ENCODE assay signal across 26 cellular contexts in genomic region chr5:97914483-97914882, GRCh38.
"Had no signal": no experiment of that assay in that cellular context is flagged by ENCODE, and none has a peak within 500 bp of the region (broad histone marks: within the 10 kb centered on the region; RNA-seq: fewer than 3 reads in every experiment).

No MANE protein-coding gene starts in this region.

- H3K9me3 Mint-ChIP-seq: naive thymus-derived CD4-positive, alpha-beta T cell; nephron; neural crest cell; stimulated activated naive CD8-positive, alpha-beta T cell treated with anti-CD3 and anti-CD28 coated beads, Interleukin-15, amount 100 ng/mL, for 72 hours had no signal

- FAIRE-seq: small intestine, urothelium cell line had no signal

- H3K27me3 Mint-ChIP-seq: naive thymus-derived CD4-positive, alpha-beta T cell; progenitor cell of endocrine pancreas; stimulated activated naive CD8-positive, alpha-beta T cell treated with anti-CD3 and anti-CD28 coated beads, Interleukin-15, amount 100 ng/mL, for 72 hours had no signal

- DNase-seq: naive thymus-derived CD4-positive, alpha-beta T cell; natural killer cell; occipital lobe; ovary; posterior cingulate gyrus; psoas muscle; right cardiac atrium; right lobe of liver; sigmoid colon; stimulated activated CD4-positive, alpha-beta T cell treated with anti-CD3 and anti-CD28 coated beads, Interleukin-15, amount 100 ng/mL, for 24 hours; stimulated activated CD4-positive, alpha-beta T cell treated with anti-CD3 and anti-CD28 coated beads, Interleukin-2, amount 100 ng/mL, for 24 hours; stimulated activated CD4-positive, alpha-beta T cell treated with anti-CD3 and anti-CD28 coated beads, Interleukin-2, amount 100 ng/mL, for 48 hours; stimulated activated CD4-positive, alpha-beta T cell treated with anti-CD3 and anti-CD28 coated beads, Interleukin-4, amount 100 ng/mL, for 24 hours; stimulated activated naive CD4-positive, alpha-beta T cell; stimulated activated naive CD8-positive, alpha-beta T cell treated with anti-CD3 and anti-CD28 coated beads, Interleukin-15, amount 100 ng/mL, for 72 hours; stimulated activated naive CD8-positive, alpha-beta T cell treated with anti-CD3 and anti-CD28 coated beads, Interleukin-15, Interleukin-2, amounts not matched to agents 100 U/mL and 50 U/mL, for 24 hours; substantia nigra; testis; tibial artery; upper lobe of left lung had no signal

- H3K27ac Mint-ChIP-seq: naive thymus-derived CD4-positive, alpha-beta T cell; natural killer cell; nephron; progenitor cell of endocrine pancreas; stimulated activated effector memory CD8-positive, alpha-beta T cell treated with anti-CD3 and anti-CD28 coated beads, Interleukin-12 subunit alpha, Interleukin-12 subunit beta, amount 100 ng/mL, for 72 hours; stimulated activated naive CD8-positive, alpha-beta T cell treated with anti-CD3 and anti-CD28 coated beads, Interleukin-15, amount 100 ng/mL, for 72 hours had no signal

- H3K36me3 Mint-ChIP-seq: naive thymus-derived CD4-positive, alpha-beta T cell; natural killer cell; stimulated activated effector memory CD8-positive, alpha-beta T cell treated with anti-CD3 and anti-CD28 coated beads, Interleukin-12 subunit alpha, Interleukin-12 subunit beta, amount 100 ng/mL, for 72 hours had no signal

- H3K4me1 Mint-ChIP-seq: naive thymus-derived CD4-positive, alpha-beta T cell; natural killer cell; neural crest cell; stimulated activated effector memory CD8-positive, alpha-beta T cell treated with anti-CD3 and anti-CD28 coated beads, Interleukin-12 subunit alpha, Interleukin-12 subunit beta, amount 100 ng/mL, for 72 hours; stimulated activated naive CD8-positive, alpha-beta T cell treated with anti-CD3 and anti-CD28 coated beads, Interleukin-15, amount 100 ng/mL, for 72 hours had no signal

- H3K4me3 Mint-ChIP-seq: naive thymus-derived CD4-positive, alpha-beta T cell; natural killer cell; nephron; neural crest cell; stimulated activated effector memory CD8-positive, alpha-beta T cell treated with anti-CD3 and anti-CD28 coated beads, Interleukin-12 subunit alpha, Interleukin-12 subunit beta, amount 100 ng/mL, for 72 hours; stimulated activated naive CD8-positive, alpha-beta T cell treated with anti-CD3 and anti-CD28 coated beads, Interleukin-15, amount 100 ng/mL, for 72 hours had no signal

- ATAC-seq: naive thymus-derived CD4-positive, alpha-beta T cell; natural killer cell; psoas muscle; right cardiac atrium; right lobe of liver; stimulated activated effector memory CD8-positive, alpha-beta T cell treated with anti-CD3 and anti-CD28 coated beads, Interleukin-12 subunit alpha, Interleukin-12 subunit beta, amount 100 ng/mL, for 72 hours; stimulated activated naive CD8-positive, alpha-beta T cell treated with anti-CD3 and anti-CD28 coated beads, Interleukin-15, amount 100 ng/mL, for 72 hours; stimulated activated naive CD8-positive, alpha-beta T cell treated with anti-CD3 and anti-CD28 coated beads, Interleukin-15, Interleukin-2, amounts not matched to agents 100 U/mL and 50 U/mL, for 24 hours had no signal
